ENCODE assay signal across 19 cellular contexts in genomic region chr5:75588666-75589065, GRCh38. TPM values are rescaled to one million over a fixed set of nuclear protein-coding genes. Genes with fewer than 3 reads are reported as not detected.
A peak's percentile ranks its signal among the peaks of the same experiment; 100 is the strongest.
DNase-seq lines count a peak whose midpoint lies in the region; ATAC-seq, FAIRE-seq and TF ChIP-seq lines count a peak whose summit lies in the region.
"Had no signal": no experiment of that assay in that cellular context is flagged by ENCODE, and none has a peak within 500 bp of the region (broad histone marks: within the 10 kb centered on the region; RNA-seq: fewer than 3 reads in every experiment).

No MANE protein-coding gene starts in this region.

- ATAC-seq in WTC11, result peak; percentile 55
- ATAC-seq in activated CD8-positive, alpha-beta T cell treated with anti-CD3 and anti-CD28 coated beads for 36 hours, result no peak

- DNase-seq in NCI-H524 (lab: John Stamatoyannopoulos, UW) (peak; percentile 61 to 71), WTC11 (ENCODE audit: low spot score) (no peak), fibroblast of peridontal ligament (ENCODE audit: extremely low read depth) (peak; percentile 23), kidney (no peak), GM12892 (ENCODE audit: insufficient read length) (no peak), T-helper 1 cell (no peak)
- DNase-seq in activated CD8-positive, alpha-beta T cell treated with anti-CD3 and anti-CD28 coated beads for 36 hours, result no peak
- DNase-seq: C1 segment of cervical spinal cord; CD8-positive, alpha-beta memory T cell; DMS79; GM23248; KBM-7; NCI-H1105 treated with DMSO at 0.1 percent for 48 hours; NCI-H187 treated with DMSO at 0.1 percent for 48 hours; NCI-H226; NCI-H526; SHP77; SK-N-SH had no signal

- no peaks in the 10 kb centered on the region for H3K36me3 Mint-ChIP-seq in WTC11
- H3K36me3 Mint-ChIP-seq in activated CD8-positive, alpha-beta T cell treated with anti-CD3 and anti-CD28 coated beads for 36 hours (ENCODE audit: low read depth), result peaks cover 25% of the 10 kb centered on the region

- no peaks in the 10 kb centered on the region for H3K9me3 Mint-ChIP-seq in WTC11
- no peaks in the 10 kb centered on the region for H3K9me3 Mint-ChIP-seq in activated CD8-positive, alpha-beta T cell treated with anti-CD3 and anti-CD28 coated beads for 36 hours
- H3K9me3 Mint-ChIP-seq: CD8-positive, alpha-beta memory T cell had no signal

- peaks cover 10% of the 10 kb centered on the region for H3K4me1 Mint-ChIP-seq in WTC11
- no peaks in the 10 kb centered on the region for H3K4me1 Mint-ChIP-seq in activated CD8-positive, alpha-beta T cell treated with anti-CD3 and anti-CD28 coated beads for 36 hours (ENCODE audit: low read depth)
- H3K4me1 Mint-ChIP-seq: CD8-positive, alpha-beta memory T cell had no signal

- no peaks in the 10 kb centered on the region for H3K4me1 ChIP-seq in kidney (ENCODE audit: control insufficient read depth in 1 of 2, insufficient read depth in 1 of 2, low read depth in 1 of 2, low read length in 2 of 2)

- CTCF ChIA-PET in WTC11 (lab: Charles Lee), result no interaction called here
- CTCF ChIA-PET in activated CD8-positive, alpha-beta T cell treated with anti-CD3 and anti-CD28 coated beads for 36 hours (lab: Charles Lee), result no interaction called here

- POLR2A ChIA-PET in WTC11 (lab: Charles Lee), result no interaction called here
- POLR2A ChIA-PET in activated CD8-positive, alpha-beta T cell treated with anti-CD3 and anti-CD28 coated beads for 36 hours (lab: Charles Lee), result no interaction called here

- no peak overlapping the region for H3K4me3 Mint-ChIP-seq in WTC11
- no peak overlapping the region for H3K4me3 Mint-ChIP-seq in activated CD8-positive, alpha-beta T cell treated with anti-CD3 and anti-CD28 coated beads for 36 hours
- H3K4me3 Mint-ChIP-seq: CD8-positive, alpha-beta memory T cell had no signal

- H3K27ac Mint-ChIP-seq in WTC11, result no peak overlapping the region
- H3K27ac Mint-ChIP-seq in activated CD8-positive, alpha-beta T cell treated with anti-CD3 and anti-CD28 coated beads for 36 hours, result no peak overlapping the region
- H3K27ac Mint-ChIP-seq: CD8-positive, alpha-beta memory T cell had no signal

- no peak for TF ChIP-seq POLR2A in GM12892 (IDR thresholded peaks at IDR 0.05; ENCODE audit: low read depth, low read length)

- H3K27me3 Mint-ChIP-seq in WTC11 (ENCODE audit: low read depth), result no peaks in the 10 kb centered on the region
- no peaks in the 10 kb centered on the region for H3K27me3 Mint-ChIP-seq in activated CD8-positive, alpha-beta T cell treated with anti-CD3 and anti-CD28 coated beads for 36 hours
- H3K27me3 Mint-ChIP-seq: CD8-positive, alpha-beta memory T cell had no signal

- no peak overlapping the region for H3K27ac ChIP-seq in kidney (ENCODE audit: low read depth in 2 of 2, low read length in 2 of 2)
- H3K27ac ChIP-seq: GM23248 had no signal

- no peak overlapping the region for H3K4me3 ChIP-seq in kidney (ENCODE audit: low read length in 2 of 2)
- H3K4me3 ChIP-seq: GM23248 had no signal

- no peak for FAIRE-seq in kidney (lab: Jason Lieb, UNC)
- no peak for FAIRE-seq in GM12892 (lab: Jason Lieb, UNC)
- FAIRE-seq: RCC 7860 had no signal

- peaks cover 3 to 7% of the 10 kb centered on the region in 2 donors for H3K36me3 ChIP-seq in kidney (ENCODE audit: control insufficient read depth in 1 of 2, insufficient read depth in 2 of 2, low read length in 2 of 2)

- no peak overlapping the region for H3K9ac ChIP-seq in kidney (ENCODE audit: low read length in 2 of 2)
- H3K9ac ChIP-seq: GM23248, SK-N-SH had no signal

- intact Hi-C loops in kidney (cut with DNase I), result no loop called here
- intact Hi-C loops in activated CD8-positive, alpha-beta T cell treated with anti-CD3 and anti-CD28 coated beads for 36 hours (cut with micrococcal nuclease), result no loop called here

- TF ChIP-seq CTCF in WTC11 (IDR thresholded peaks at IDR 0.05) (no peak), kidney (IDR thresholded peaks at IDR 0.05; ENCODE audit: borderline replicate concordance, extremely low read depth, insufficient read depth) (no peak)
- TF ChIP-seq CTCF in activated CD8-positive, alpha-beta T cell treated with anti-CD3 and anti-CD28 coated beads for 36 hours (IDR thresholded peaks at IDR 0.05), result no peak

- H3K9me3 ChIP-seq in kidney (ENCODE audit: control insufficient read depth in 1 of 2, low read length in 2 of 2), result no peaks in the 10 kb centered on the region
- H3K9me3 ChIP-seq: SK-N-SH had no signal

TF ChIP-seq in WTC11, 78 proteins besides CTCF, POLR2A, EP300 and RAD21:
- TF ChIP-seq USF2 (CRISPR knock-in tag; IDR thresholded peaks at IDR 0.05), result no peak
- TF ChIP-seq NFATC4 (CRISPR knock-in tag; IDR thresholded peaks at IDR 0.05), result no peak
- no peak for TF ChIP-seq ZNF232 (CRISPR knock-in tag; IDR thresholded peaks at IDR 0.05)
- TF ChIP-seq ATF3 (CRISPR knock-in tag; conservative IDR thresholded peaks at IDR 0.05), result no peak
- no peak for TF ChIP-seq JUN (CRISPR knock-in tag; IDR thresholded peaks at IDR 0.05)
- no peak for TF ChIP-seq HMGXB4 (CRISPR knock-in tag; IDR thresholded peaks at IDR 0.05)
- TF ChIP-seq HMGA2 (CRISPR knock-in tag; IDR thresholded peaks at IDR 0.05), result no peak

RNA-seq across cellular contexts. Expression of gene ANKDD1B, which starts 22.6 kb away (rescaled TPM):
- total RNA-seq in WTC11 (2021) (0.07 to 0.28 TPM (median 0.14 TPM) in 3 replicates), kidney (3.1 TPM)
- 2.3 TPM for polyA plus RNA-seq in kidney (ENCODE audit: insufficient read depth, low read depth, low replicate concordance)
- polyA plus RNA-seq in GM12892 (2012; ENCODE audit: missing spikeins), result 0.61 TPM
- total RNA-seq in activated CD8-positive, alpha-beta T cell treated with anti-CD3 and anti-CD28 coated beads for 36 hours, result not detected
- total RNA-seq: GM23248 had no signal

Comparison
In these comparisons a context has a peak if more than half of its experiments do, and no peak if none do; other contexts are left out.
1. DNase-seq: peak in NCI-H524 (2 of 2) and fibroblast of peridontal ligament (single experiment); none in WTC11 (single experiment), kidney (single experiment), GM12892 (single experiment), T-helper 1 cell (0 of 5) and activated CD8-positive, alpha-beta T cell treated with anti-CD3 and anti-CD28 coated beads for 36 hours (single experiment).